In genomic region chrX:10240918-10241317, GRCh38 we compare ENCODE assay signal across 15 cellular contexts.
A peak's percentile ranks its signal among the peaks of the same experiment; 100 is the strongest.
DNase-seq lines count a peak whose midpoint lies in the region; ATAC-seq and TF ChIP-seq lines count a peak whose summit lies in the region.
"Had no signal": no experiment of that assay in that cellular context is flagged by ENCODE, and none has a peak within 500 bp of the region (broad histone marks: within the 10 kb centered on the region; RNA-seq: fewer than 3 reads in every experiment).

No MANE protein-coding gene starts in this region.

- POLR2A ChIA-PET in AG04449 (lab: Yijun Ruan, JAX), result no interaction called here

- TF ChIP-seq CTCF in AG04449 (IDR thresholded peaks at IDR 0.05; ENCODE audit: insufficient read depth, low read length, missing control alignments) (no peak), HFF-Myc (IDR thresholded peaks at IDR 0.05; ENCODE audit: low read depth, low read length, missing control alignments) (no peak), astrocyte of the cerebellum (IDR thresholded peaks at IDR 0.05; ENCODE audit: low read depth, low read length, missing control alignments) (no peak)

- in situ Hi-C loops in astrocyte of the cerebellum (cut with HindIII; ENCODE audit: low sequenced_read_pairs), result no loop called here

- no peaks in the 10 kb centered on the region for H3K36me3 Mint-ChIP-seq in immature natural killer cell
- H3K36me3 Mint-ChIP-seq: natural killer cell treated with Interleukin-12 subunit alpha and Interleukin-12 subunit beta and Interleukin-15 and Interleukin-18, amount 100 ng/mL, for 72 hours had no signal

- DNase-seq in AG04449 (ENCODE audit: low read depth, low spot score), result peak; percentile 61
- peak; percentile 41 for DNase-seq in HFF-Myc (ENCODE audit: extremely low read depth, low read depth)
- DNase-seq in astrocyte of the cerebellum (ENCODE audit: low read depth), result peak; percentile 50
- DNase-seq in glomerular visceral epithelial cell (ENCODE audit: extremely low spot score), result peak; percentile 69
- no peak for DNase-seq in ureter (ENCODE audit: low spot score)
- DNase-seq in immature natural killer cell, result no peak
- DNase-seq: activated CD4-positive, alpha-beta T cell treated with anti-CD3 and anti-CD28 coated beads, Interleukin-2, amount 50 U/mL, for 1 hour; NCI-H187 treated with DMSO at 0.1 percent for 48 hours had no signal

- no peak overlapping the region for H3K4me3 Mint-ChIP-seq in immature natural killer cell
- H3K4me3 Mint-ChIP-seq: natural killer cell treated with Interleukin-12 subunit alpha and Interleukin-12 subunit beta and Interleukin-15 and Interleukin-18, amount 100 ng/mL, for 72 hours had no signal

- no peak overlapping the region for H3K27ac Mint-ChIP-seq in immature natural killer cell
- H3K27ac Mint-ChIP-seq: activated T-helper 2 cell treated with anti-CD3 and anti-CD28 coated beads, Interferon-gamma antibody, Interleukin-2, Interleukin-4, amounts not matched to agents 10 μg/mL and 5 μg/mL and 100 μg/mL, durations not matched to agents 14 hours and 24 hours and 36 hours; natural killer cell treated with Interleukin-12 subunit alpha and Interleukin-12 subunit beta and Interleukin-15 and Interleukin-18, amount 100 ng/mL, for 72 hours had no signal

- CTCF ChIA-PET in AG04449 (lab: Yijun Ruan, JAX), result interaction anchor here (1.4 to 2.0 kb wide), 2 partner anchors 15 to 51 kb away, joined by 4 to 8 read pairs; no protein-coding TSS in a partner anchor

- peaks cover 0 to 3% (median 0%) of the 10 kb centered on the region in 3 donors for H3K27me3 Mint-ChIP-seq in immature natural killer cell (ENCODE audit: low read depth in 3 of 3)
- H3K27me3 Mint-ChIP-seq: natural killer cell treated with Interleukin-12 subunit alpha and Interleukin-12 subunit beta and Interleukin-15 and Interleukin-18, amount 100 ng/mL, for 72 hours had no signal

- H3K4me3 ChIP-seq in AG04449 (ENCODE audit: low read depth, low read length), result no peak overlapping the region
- no peak overlapping the region for H3K4me3 ChIP-seq in HFF-Myc (replicated peaks; ENCODE audit: low read depth, low read length)
- H3K4me3 ChIP-seq in astrocyte of the cerebellum (ENCODE audit: low read depth, low read length), result no peak overlapping the region
- H3K4me3 ChIP-seq: BLaER1, gastrocnemius medialis, vagina had no signal

- H3K4me1 Mint-ChIP-seq in immature natural killer cell, result no peaks in the 10 kb centered on the region

- no peak for ATAC-seq in HG03097 (IDR thresholded peaks at IDR 0.05; ENCODE audit: low FRiP score, unreplicated experiment)
- ATAC-seq in GM18870 (IDR thresholded peaks at IDR 0.05; ENCODE audit: unreplicated experiment), result no peak
- ATAC-seq: natural killer cell treated with Interleukin-12 subunit alpha and Interleukin-12 subunit beta and Interleukin-15 and Interleukin-18, amount 100 ng/mL, for 72 hours had no signal

- H3K9me3 Mint-ChIP-seq in immature natural killer cell, result no peaks in the 10 kb centered on the region
- H3K9me3 Mint-ChIP-seq: activated T-helper 2 cell treated with anti-CD3 and anti-CD28 coated beads, Interferon-gamma antibody, Interleukin-2, Interleukin-4, amounts not matched to agents 10 μg/mL and 5 μg/mL and 100 μg/mL, durations not matched to agents 14 hours and 24 hours and 36 hours; natural killer cell treated with Interleukin-12 subunit alpha and Interleukin-12 subunit beta and Interleukin-15 and Interleukin-18, amount 100 ng/mL, for 72 hours had no signal

Comparison
In these comparisons a context has a peak if more than half of its experiments do, and no peak if none do; other contexts are left out.
1. DNase-seq: peak in AG04449 (single experiment), HFF-Myc (single experiment), astrocyte of the cerebellum (single experiment) and glomerular visceral epithelial cell (single experiment); none in ureter (single experiment) and immature natural killer cell (0 of 3).